In genomic region chr7:101537935-101538595, GRCh38 we compare ENCODE assay signal across 3 cellular contexts.
TF ChIP-seq lines count a peak whose summit lies in the region.

No MANE protein-coding gene starts in this region.

TF ChIP-seq in GM23338, 12 proteins besides CTCF, POLR2A, EP300 and RAD21:
- TF ChIP-seq ZNF462 (CRISPR knock-in tag; IDR thresholded peaks at IDR 0.05), result no peak

TF ChIP-seq in IMR-90, 13 proteins besides CTCF, POLR2A, EP300 and RAD21:
- TF ChIP-seq MXI1 (IDR thresholded peaks at IDR 0.05; ENCODE audit: borderline replicate concordance, low read depth, low read length) (no peak), RFX5 (IDR thresholded peaks at IDR 0.05; ENCODE audit: low read depth, low read length) (no peak), MAFK (IDR thresholded peaks at IDR 0.05; ENCODE audit: low read depth, low read length) (no peak), NFE2L2 (IDR thresholded peaks at IDR 0.05; ENCODE audit: low read depth, low read length) (no peak)

TF ChIP-seq in H1, 55 proteins besides CTCF, POLR2A, EP300 and RAD21:
- TF ChIP-seq CBX8 (IDR thresholded peaks at IDR 0.05; ENCODE audit: borderline replicate concordance, low read depth, low read length) (no peak), KDM1A (IDR thresholded peaks at IDR 0.05; ENCODE audit: borderline replicate concordance, low read length) (peak; percentile 58; the same call in 1 of the 2 replicates)
